Comparison of ENCODE assay signal across 15 cellular contexts in genomic region chr1:36381405-36381804, GRCh38. TPM values are rescaled to one million over a fixed set of nuclear protein-coding genes. Genes with fewer than 3 reads are reported as not detected.
A peak's percentile ranks its signal among the peaks of the same experiment; 100 is the strongest.
DNase-seq lines count a peak whose midpoint lies in the region; ATAC-seq and TF ChIP-seq lines count a peak whose summit lies in the region.
"Had no signal": no experiment of that assay in that cellular context is flagged by ENCODE, and none has a peak within 500 bp of the region (broad histone marks: within the 10 kb centered on the region; RNA-seq: fewer than 3 reads in every experiment).

No MANE protein-coding gene starts in this region.

- H3K4me3 ChIP-seq in lower lobe of right lung: no peak overlapping the region
- no peak overlapping the region for H3K4me3 ChIP-seq in testis
- H3K4me3 ChIP-seq: skin epidermis had no signal

- CTCF ChIA-PET in activated CD4-positive, alpha-beta memory T cell treated with anti-CD3 and anti-CD28 coated beads, Interleukin-2, amount 10 ng/mL, durations not matched to agents 7 days and 5 days (lab: Charles Lee): interaction anchor here (0.6 to 1.9 kb wide), 3 partner anchors 9 to 192 kb away, joined by 3 to 6 read pairs (median 4); no protein-coding TSS in a partner anchor

- H3K27ac Mint-ChIP-seq in activated T-cell treated with anti-CD3 and anti-CD28 coated beads, Interleukin-2, amount 50 U/mL, for 72 hours: peak overlapping the region; percentile 47
- peak overlapping the region; percentile 54 for H3K27ac Mint-ChIP-seq in activated CD4-positive, alpha-beta memory T cell treated with anti-CD3 and anti-CD28 coated beads, Interleukin-2, amount 10 ng/mL, durations not matched to agents 7 days and 5 days

- H3K9me3 Mint-ChIP-seq in activated T-cell treated with anti-CD3 and anti-CD28 coated beads, Interleukin-2, amount 50 U/mL, for 72 hours: no peaks in the 10 kb centered on the region
- no peaks in the 10 kb centered on the region for H3K9me3 Mint-ChIP-seq in activated CD4-positive, alpha-beta memory T cell treated with anti-CD3 and anti-CD28 coated beads, Interleukin-2, amount 10 ng/mL, durations not matched to agents 7 days and 5 days

- no peaks in the 10 kb centered on the region for H3K27me3 Mint-ChIP-seq in activated T-cell treated with anti-CD3 and anti-CD28 coated beads, Interleukin-2, amount 50 U/mL, for 72 hours (ENCODE audit: low read depth)
- no peaks in the 10 kb centered on the region for H3K27me3 Mint-ChIP-seq in activated CD4-positive, alpha-beta memory T cell treated with anti-CD3 and anti-CD28 coated beads, Interleukin-2, amount 10 ng/mL, durations not matched to agents 7 days and 5 days

- DNase-seq in activated T-cell treated with anti-CD3 and anti-CD28 coated beads, Interleukin-2, amount 50 U/mL, for 72 hours: no peak
- DNase-seq in activated T-cell treated with anti-CD3 and anti-CD28 coated beads, Interleukin-2, amount 50 U/mL, for 48 hours: no peak
- no peak for DNase-seq in activated CD4-positive, alpha-beta memory T cell treated with anti-CD3 and anti-CD28 coated beads, Interleukin-2, amount 10 ng/mL, durations not matched to agents 7 days and 5 days
- DNase-seq in lower lobe of right lung (no peak), testis (no peak), NCI-H1105 (lab: John Stamatoyannopoulos, UW) (no peak), NCI-H1092 treated with DMSO at 0.1 percent for 48 hours (lab: John Stamatoyannopoulos, UW) (no peak)
- DNase-seq: activated naive CD4-positive, alpha-beta T cell treated with anti-CD3 and anti-CD28 coated beads, Interleukin-2, amount 50 U/mL, for 16 hours; EL; Karpas-422; kidney glomerular epithelial cell; NCI-H146 had no signal

- intact Hi-C loops in lower lobe of right lung (cut with DNase I) (no loop called here), testis (cut with DNase I; ENCODE audit: low total_unique reads) (no loop called here)

- no peaks in the 10 kb centered on the region for H3K27me3 ChIP-seq in lower lobe of right lung (ENCODE audit: low read depth)
- no peaks in the 10 kb centered on the region for H3K27me3 ChIP-seq in testis

- POLR2A ChIA-PET in activated CD4-positive, alpha-beta memory T cell treated with anti-CD3 and anti-CD28 coated beads, Interleukin-2, amount 10 ng/mL, durations not matched to agents 7 days and 5 days (lab: Charles Lee): no interaction called here

- H3K36me3 Mint-ChIP-seq in activated T-cell treated with anti-CD3 and anti-CD28 coated beads, Interleukin-2, amount 50 U/mL, for 72 hours (ENCODE audit: insufficient read depth in 2 of 2): peaks cover 2 to 10% of the 10 kb centered on the region in 2 donors
- peaks cover 33% of the 10 kb centered on the region for H3K36me3 Mint-ChIP-seq in activated CD4-positive, alpha-beta memory T cell treated with anti-CD3 and anti-CD28 coated beads, Interleukin-2, amount 10 ng/mL, durations not matched to agents 7 days and 5 days (ENCODE audit: low read depth)

- peaks cover 67% of the 10 kb centered on the region for H3K4me1 ChIP-seq in lower lobe of right lung
- peaks cover 68% of the 10 kb centered on the region for H3K4me1 ChIP-seq in testis

- peaks cover 11% of the 10 kb centered on the region for H3K36me3 ChIP-seq in lower lobe of right lung
- H3K36me3 ChIP-seq in testis (ENCODE audit: low read depth, missing control alignments): no peaks in the 10 kb centered on the region

- no peak overlapping the region for H3K4me3 Mint-ChIP-seq in activated T-cell treated with anti-CD3 and anti-CD28 coated beads, Interleukin-2, amount 50 U/mL, for 72 hours
- H3K4me3 Mint-ChIP-seq in activated CD4-positive, alpha-beta memory T cell treated with anti-CD3 and anti-CD28 coated beads, Interleukin-2, amount 10 ng/mL, durations not matched to agents 7 days and 5 days: no peak overlapping the region

- H3K9me3 ChIP-seq in lower lobe of right lung (no peaks in the 10 kb centered on the region), testis (no peaks in the 10 kb centered on the region)

- TF ChIP-seq CTCF in lower lobe of right lung (IDR thresholded peaks at IDR 0.05) (no peak), testis (IDR thresholded peaks at IDR 0.05) (no peak)

- no peak for ATAC-seq in activated T-cell treated with anti-CD3 and anti-CD28 coated beads, Interleukin-2, amount 50 U/mL, for 72 hours (replicated peaks in 1 of 2)
- ATAC-seq in lower lobe of right lung (no peak), HG02588 (IDR thresholded peaks at IDR 0.05; ENCODE audit: unreplicated experiment) (no peak)

- WGBS in testis, 2 donors: 86 to 90% methylated on average over 5 of the region's 5 CpGs

- H3K27ac ChIP-seq in lower lobe of right lung (peak overlapping the region; percentile 65), testis (peak overlapping the region; percentile 82 to 97)
- H3K27ac ChIP-seq: RWPE1 had no signal

- H3K4me1 Mint-ChIP-seq in activated T-cell treated with anti-CD3 and anti-CD28 coated beads, Interleukin-2, amount 50 U/mL, for 72 hours (ENCODE audit: low read depth): peaks cover 55% of the 10 kb centered on the region
- H3K4me1 Mint-ChIP-seq in activated CD4-positive, alpha-beta memory T cell treated with anti-CD3 and anti-CD28 coated beads, Interleukin-2, amount 10 ng/mL, durations not matched to agents 7 days and 5 days: peaks cover 63% of the 10 kb centered on the region

- no peak for TF ChIP-seq POLR2A in testis (IDR thresholded peaks at IDR 0.05)

RNA-seq across cellular contexts. Expression of gene STK40, which starts 4.3 kb away (rescaled TPM):
- 10 to 100 TPM; 56.1 to 63.5 TPM for total RNA-seq in activated T-cell treated with anti-CD3 and anti-CD28 coated beads, Interleukin-2, amount 50 U/mL, for 72 hours
- total RNA-seq in activated CD4-positive, alpha-beta memory T cell treated with anti-CD3 and anti-CD28 coated beads, Interleukin-2, amount 10 ng/mL, durations not matched to agents 7 days and 5 days: 10 to 100 TPM; 75.2 to 76.8 TPM
- 74.2 TPM for total RNA-seq in lower lobe of right lung
- 100 to 1,000 TPM; 140 to 159 TPM for total RNA-seq in testis
- 126 TPM for polyA plus RNA-seq in testis (ENCODE audit: insufficient read depth, low read depth, low replicate concordance)

RNA-seq across cellular contexts. Expression of gene LSM10, which starts 16.3 kb away (rescaled TPM):
- total RNA-seq in activated T-cell treated with anti-CD3 and anti-CD28 coated beads, Interleukin-2, amount 50 U/mL, for 72 hours: 10 to 100 TPM; 56.5 to 66.2 TPM
- 10 to 100 TPM; 41.4 TPM for total RNA-seq in activated CD4-positive, alpha-beta memory T cell treated with anti-CD3 and anti-CD28 coated beads, Interleukin-2, amount 10 ng/mL, durations not matched to agents 7 days and 5 days
- 44.5 TPM for total RNA-seq in lower lobe of right lung
- 100 to 1,000 TPM in 1 of 2 donors, 10 to 100 TPM in 1; 73.6 to 106 TPM for total RNA-seq in testis
- 69.1 TPM for polyA plus RNA-seq in testis (ENCODE audit: insufficient read depth, low read depth, low replicate concordance)

RNA-seq across cellular contexts. Expression of gene EVA1B, which starts 58.0 kb away (rescaled TPM):
- total RNA-seq in activated T-cell treated with anti-CD3 and anti-CD28 coated beads, Interleukin-2, amount 50 U/mL, for 72 hours: 1 to 10 TPM; 8.0 to 9.4 TPM
- 10 to 100 TPM; 25.5 to 28.7 TPM for total RNA-seq in activated CD4-positive, alpha-beta memory T cell treated with anti-CD3 and anti-CD28 coated beads, Interleukin-2, amount 10 ng/mL, durations not matched to agents 7 days and 5 days
- 25.7 TPM for total RNA-seq in lower lobe of right lung
- 10 to 100 TPM in 1 of 2 donors, 1 to 10 TPM in 1; 9.1 to 19.4 TPM for total RNA-seq in testis
- polyA plus RNA-seq in testis (ENCODE audit: insufficient read depth, low read depth, low replicate concordance): 9.6 TPM
